ENCODE assay signal across 8 cellular contexts in the genomic region with DNA sequence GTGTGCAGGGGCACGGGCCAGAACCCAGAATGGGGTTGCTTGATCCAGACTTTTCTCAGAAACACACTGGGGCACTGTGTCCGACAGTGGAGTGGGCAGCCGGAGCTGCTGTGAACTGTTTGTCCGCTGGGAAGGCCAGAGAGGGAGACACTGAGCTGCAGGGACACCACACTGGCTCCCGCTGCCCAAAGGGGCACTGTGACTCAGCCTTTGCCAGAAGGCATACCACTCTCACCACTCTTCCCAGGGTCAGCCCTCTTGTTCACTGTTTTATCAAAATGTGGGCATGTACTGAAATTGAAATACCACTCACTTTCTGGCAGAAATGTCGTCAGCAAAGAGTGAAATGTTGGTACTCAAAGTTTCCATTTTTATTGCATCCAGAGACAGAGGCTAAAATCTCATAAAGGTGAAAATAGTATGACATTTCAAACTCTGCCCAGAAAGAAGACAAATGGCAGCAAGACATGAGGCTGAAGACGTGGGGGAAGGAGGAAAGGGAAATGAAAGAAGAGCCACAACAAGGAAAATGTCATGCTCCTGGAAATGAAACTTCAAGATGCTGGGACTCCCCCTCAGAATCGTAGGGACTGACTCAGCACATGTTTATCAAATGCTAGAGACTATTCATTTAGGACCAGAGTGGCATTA. TPM values are rescaled to one million over a fixed set of nuclear protein-coding genes. Genes with fewer than 3 reads are reported as not detected.
A peak's percentile ranks its signal among the peaks of the same experiment; 100 is the strongest.
DNase-seq lines count a peak whose midpoint lies in the region; ATAC-seq, FAIRE-seq and TF ChIP-seq lines count a peak whose summit lies in the region.

No MANE protein-coding gene starts in this region.

- peaks cover 41% of the 10 kb centered on the region for H3K4me1 ChIP-seq in effector memory CD4-positive, alpha-beta T cell (ENCODE audit: control insufficient read depth, insufficient read depth, low read length, poor library complexity, severe bottlenecking)
- H3K4me1 ChIP-seq in lower lobe of right lung: peaks cover 29% of the 10 kb centered on the region

- in situ Hi-C loops in ACHN (cut with HindIII; ENCODE audit: low pct_ligation_motif_present, low pct_unique_long_range_greater_than_20kb, low sequenced_read_pairs): no loop called here

- H3K9me3 ChIP-seq in effector memory CD4-positive, alpha-beta T cell (ENCODE audit: control insufficient read depth, low read length): peaks cover 4% of the 10 kb centered on the region
- no peaks in the 10 kb centered on the region for H3K9me3 ChIP-seq in lower lobe of right lung

- H3K27me3 ChIP-seq in effector memory CD4-positive, alpha-beta T cell (replicated peaks; ENCODE audit: control insufficient read depth, insufficient read depth, low read length, poor library complexity, severe bottlenecking): no peaks in the 10 kb centered on the region
- H3K27me3 ChIP-seq in lower lobe of right lung (ENCODE audit: low read depth) (no peaks in the 10 kb centered on the region), H7 (ENCODE audit: control insufficient read depth, insufficient read depth, low read length) (no peaks in the 10 kb centered on the region)

- ATAC-seq in GM21529 (IDR thresholded peaks at IDR 0.05; ENCODE audit: unreplicated experiment): peak; percentile 65
- no peak for ATAC-seq in lower lobe of right lung

- FAIRE-seq in RCC 7860 (lab: Jason Lieb, UNC): peak; percentile 23

- H3K27ac ChIP-seq in effector memory CD4-positive, alpha-beta T cell (ENCODE audit: insufficient read depth, low read length, poor library complexity, severe bottlenecking): peak overlapping the region; percentile 99
- no peak overlapping the region for H3K27ac ChIP-seq in lower lobe of right lung

- intact Hi-C loops in lower lobe of right lung (cut with DNase I): no loop called here

- DNase-seq in ACHN (peak; percentile 12), RCC 7860 (ENCODE audit: low spot score) (peak; percentile 45), germinal center (ENCODE audit: low spot score) (no peak), putamen (ENCODE audit: low spot score) (no peak), lower lobe of right lung (no peak), H7 (no peak)
- peak in 1 of 3 donors; percentile 25 for DNase-seq in effector memory CD4-positive, alpha-beta T cell

- TF ChIP-seq CTCF in lower lobe of right lung (IDR thresholded peaks at IDR 0.05): no peak

- no peaks in the 10 kb centered on the region for H3K36me3 ChIP-seq in effector memory CD4-positive, alpha-beta T cell (ENCODE audit: control insufficient read depth, insufficient read depth, low read length)
- H3K36me3 ChIP-seq in lower lobe of right lung: no peaks in the 10 kb centered on the region
- H3K36me3 ChIP-seq in H7 (replicated peaks; ENCODE audit: control insufficient read depth, insufficient read depth, low read length): no peaks in the 10 kb centered on the region

- peak overlapping the region; percentile 41 for H3K4me3 ChIP-seq in effector memory CD4-positive, alpha-beta T cell (ENCODE audit: insufficient read depth, low read depth, low read length, poor library complexity, severe bottlenecking)
- H3K4me3 ChIP-seq in lower lobe of right lung: no peak overlapping the region
- H3K4me3 ChIP-seq in H7 (ENCODE audit: insufficient read depth, low read depth, low read length): no peak overlapping the region

RNA-seq across cellular contexts. Expression of gene IL7R, which starts 4.5 kb away (rescaled TPM):
- 168 TPM for total RNA-seq in lower lobe of right lung
- total RNA-seq in H7 (2014; rRNA removed; shearing (Covaris generic)): not detected in 2 replicates

Comparison
In these comparisons a context has a peak if more than half of its experiments do, and no peak if none do; other contexts are left out.
1. DNase-seq: peak in ACHN (single experiment) and RCC 7860 (single experiment); none in germinal center (single experiment), putamen (single experiment), lower lobe of right lung (single experiment) and H7 (single experiment).
2. RNA of gene IL7R, which starts 4.5 kb away (total RNA-seq): 168 TPM in lower lobe of right lung (single experiment); not detected in H7; every median in the first group is over 100 times any median in the second.